In the genomic region with DNA sequence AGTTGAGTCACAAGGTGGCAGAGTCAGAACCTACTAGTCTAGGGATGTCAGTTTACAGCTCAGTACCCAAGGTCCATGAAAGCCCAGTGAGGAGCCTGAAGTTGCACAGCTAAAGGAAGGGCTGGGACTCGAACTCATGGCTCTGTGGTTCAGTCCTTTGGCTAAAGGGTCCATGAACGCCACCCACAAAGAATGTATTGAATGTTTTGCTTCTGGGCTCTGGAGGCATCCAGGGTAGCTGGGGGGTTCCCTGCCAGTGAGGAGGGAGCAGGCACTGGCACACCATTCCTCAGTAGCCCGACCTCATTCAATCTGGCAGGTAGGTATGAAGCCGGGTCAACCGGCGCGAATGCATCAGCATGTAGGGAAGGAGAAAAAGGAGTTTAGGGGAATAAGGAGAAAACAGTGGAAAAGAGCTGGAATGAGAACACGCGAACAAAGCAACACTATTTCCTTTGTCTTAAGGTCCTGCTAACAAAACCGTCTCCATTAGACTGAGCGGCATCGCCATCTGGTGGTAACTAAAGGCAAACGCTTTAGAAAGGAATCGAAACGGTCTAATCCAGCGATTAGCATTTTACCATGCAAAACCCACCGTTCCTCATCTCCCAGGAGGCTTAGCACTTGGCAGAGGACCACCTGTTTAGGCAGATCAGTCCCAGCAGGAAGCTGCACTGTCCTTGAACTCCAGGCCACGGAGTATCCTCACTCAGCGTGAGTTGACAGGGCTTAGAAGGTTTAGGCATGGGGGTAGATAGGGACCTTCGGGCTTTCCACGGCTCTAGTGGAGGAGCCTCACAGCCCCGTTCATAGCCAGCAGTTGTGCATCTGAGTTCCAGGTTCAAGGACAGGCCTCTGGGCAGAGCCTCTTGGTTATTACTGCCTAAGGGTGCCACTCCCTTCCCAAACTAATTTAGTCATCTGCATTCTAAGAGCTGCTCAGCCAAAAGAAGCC, we compare ENCODE assay signal across 8 cellular contexts.
DNase-seq lines count a peak whose midpoint lies in the region; ATAC-seq and FAIRE-seq lines count a peak whose summit lies in the region.

No MANE protein-coding gene starts in this region.

- peak overlapping the region; percentile 51 for H3K27ac ChIP-seq in cingulate gyrus (ENCODE audit: low read depth, low read length)

- no peak for ATAC-seq in HG03097 (IDR thresholded peaks at IDR 0.05; ENCODE audit: low FRiP score, unreplicated experiment)

- DNase-seq in GM19240 (ENCODE audit: insufficient read length, low spot score) (peak; percentile 22), NCI-H2196 treated with DMSO at 0.1 percent for 48 hours (lab: John Stamatoyannopoulos, UW; ENCODE audit: unreplicated experiment) (peak; percentile 14), kidney tubule cell (ENCODE audit: low spot score) (peak; percentile 86)
- DNase-seq in activated CD4-positive, CD25-positive, alpha-beta regulatory T cell treated with anti-CD3 and anti-CD28 coated beads, Interleukin-2, amount 50 U/mL, for 16 hours (ENCODE audit: low read depth, low spot score) = peak; percentile 42
- peak; percentile 33 to 37 for DNase-seq in stimulated activated CD4-positive, alpha-beta T cell treated with anti-CD3 and anti-CD28 coated beads, Interleukin-1b, Interleukin-23, amount 100 ng/mL, for 4 hours (ENCODE audit: low read depth in 2 of 2)

- FAIRE-seq in A204.1 (lab: Jason Lieb, UNC) = peak; percentile 85

Comparison
In these comparisons a context has a peak if more than half of its experiments do, and no peak if none do; other contexts are left out.
1. DNase-seq: peak in every context shown above with its lines; median percentile 86 in kidney tubule cell; 42 in activated CD4-positive, CD25-positive, alpha-beta regulatory T cell treated with anti-CD3 and anti-CD28 coated beads, Interleukin-2, amount 50 U/mL, for 16 hours; 35 in stimulated activated CD4-positive, alpha-beta T cell treated with anti-CD3 and anti-CD28 coated beads, Interleukin-1b, Interleukin-23, amount 100 ng/mL, for 4 hours; 22 in GM19240; 14 in NCI-H2196 treated with DMSO at 0.1 percent for 48 hours.